Comparison of ENCODE assay signal across 8 cellular contexts in genomic region chr20:5100684-5101347, GRCh38. TPM values are rescaled to one million over a fixed set of nuclear protein-coding genes. Genes with fewer than 3 reads are reported as not detected.
DNase-seq lines count a peak whose midpoint lies in the region; ATAC-seq, FAIRE-seq and TF ChIP-seq lines count a peak whose summit lies in the region.

No MANE protein-coding gene starts in this region.

- CTCF ChIA-PET in activated CD8-positive, alpha-beta memory T cell treated with anti-CD3 and anti-CD28 coated beads, Interleukin-2, amount 10 ng/mL, durations not matched to agents 7 days and 5 days (lab: Charles Lee) = interaction anchor here (0.6 to 8.6 kb wide), 50 partner anchors 9 to 492 kb away, joined by 3 to 109 read pairs (median 4); partner anchors contain the start of genes CDS2, PCNA and SLC23A2
- CTCF ChIA-PET in endothelial cell of umbilical vein (lab: Charles Lee) = interaction anchor here (0.6 to 4.5 kb wide), 59 partner anchors 9 to 496 kb away, joined by 3 to 63 read pairs (median 5); partner anchors contain the start of genes CDS2 and SLC23A2

- H3K27ac Mint-ChIP-seq in activated CD8-positive, alpha-beta memory T cell treated with anti-CD3 and anti-CD28 coated beads, Interleukin-2, amount 10 ng/mL, durations not matched to agents 7 days and 5 days = peak overlapping the region; percentile 62

- H3K4me3 Mint-ChIP-seq in activated CD8-positive, alpha-beta memory T cell treated with anti-CD3 and anti-CD28 coated beads, Interleukin-2, amount 10 ng/mL, durations not matched to agents 7 days and 5 days = no peak overlapping the region

- H3K79me2 ChIP-seq in endothelial cell of umbilical vein (ENCODE audit: control insufficient read depth, insufficient read depth, low read length) = peaks cover 2% of the 10 kb centered on the region

- no peak for TF ChIP-seq POLR2A in endothelial cell of umbilical vein (IDR thresholded peaks at IDR 0.05; ENCODE audit: low read depth, low read length)

- no peaks in the 10 kb centered on the region for H4K20me1 ChIP-seq in endothelial cell of umbilical vein (replicated peaks; ENCODE audit: control insufficient read depth, extremely low read depth, insufficient read depth, low read length)

- peaks cover 10% of the 10 kb centered on the region for H3K4me1 Mint-ChIP-seq in activated CD8-positive, alpha-beta memory T cell treated with anti-CD3 and anti-CD28 coated beads, Interleukin-2, amount 10 ng/mL, durations not matched to agents 7 days and 5 days

- no peak overlapping the region for H3K9ac ChIP-seq in endothelial cell of umbilical vein (replicated peaks; ENCODE audit: extremely low read depth, insufficient read depth, low read length)

- H2AFZ ChIP-seq in endothelial cell of umbilical vein (ENCODE audit: low read depth, low read length) = no peak overlapping the region

- POLR2A ChIA-PET in endothelial cell of umbilical vein (lab: Charles Lee) = no interaction called here

- peak; percentile 73 to 76 for TF ChIP-seq CTCF in endothelial cell of umbilical vein (IDR thresholded peaks at IDR 0.05; ENCODE audit: extremely low read depth in 1 of 2, insufficient read depth in 1 of 2, low read depth in 1 of 2, low read length in 2 of 2)

- H3K9me1 ChIP-seq in endothelial cell of umbilical vein (replicated peaks; ENCODE audit: control insufficient read depth, extremely low read depth, insufficient read depth, low read length) = no peaks in the 10 kb centered on the region

- no TSS peak for BruUV-seq in endothelial cell of umbilical vein (replicated peaks; lab: Mats Ljungman, UMichigan)

- H3K36me3 ChIP-seq in endothelial cell of umbilical vein (ENCODE audit: control insufficient read depth in 2 of 2, extremely low read depth in 1 of 2, insufficient read depth in 2 of 2, low read length in 2 of 2) = peaks cover 9 to 10% of the 10 kb centered on the region in 2 experiments

- H3K27me3 ChIP-seq in endothelial cell of umbilical vein (ENCODE audit: control insufficient read depth in 2 of 2, insufficient read depth in 2 of 2, low read length in 2 of 2) = no peaks in the 10 kb centered on the region

- H3K27ac ChIP-seq in endothelial cell of umbilical vein (ENCODE audit: insufficient read depth, low read depth, low read length) = no peak overlapping the region

- peak; percentile 47 for FAIRE-seq in endothelial cell of umbilical vein (lab: Jason Lieb, UNC)

- peaks cover 48% of the 10 kb centered on the region for H3K36me3 Mint-ChIP-seq in activated CD8-positive, alpha-beta memory T cell treated with anti-CD3 and anti-CD28 coated beads, Interleukin-2, amount 10 ng/mL, durations not matched to agents 7 days and 5 days

- dilution Hi-C loops in endothelial cell of umbilical vein (cut with MboI; ENCODE audit: extremely low pct_ligation_motif_present, low sequenced_read_pairs) = no loop called here

- H3K9me3 ChIP-seq in endothelial cell of umbilical vein (replicated peaks; ENCODE audit: control insufficient read depth, insufficient read depth, low read length) = no peaks in the 10 kb centered on the region

- peak; percentile 41 for ATAC-seq in HG03175 (IDR thresholded peaks at IDR 0.05; ENCODE audit: unreplicated experiment)
- peak; percentile 81 for ATAC-seq in activated CD8-positive, alpha-beta memory T cell treated with anti-CD3 and anti-CD28 coated beads, Interleukin-2, amount 10 ng/mL, durations not matched to agents 7 days and 5 days
- no peak for ATAC-seq in HG02840 (IDR thresholded peaks at IDR 0.05; ENCODE audit: low FRiP score, unreplicated experiment)

- peak; percentile 65 for DNase-seq in Daoy (ENCODE audit: low read depth)
- peak; percentile 37 for DNase-seq in NOMO-1 treated with DMSO at 0.1 percent for 48 hours (lab: John Stamatoyannopoulos, UW; ENCODE audit: unreplicated experiment)
- peak; percentile 78 for DNase-seq in activated CD8-positive, alpha-beta memory T cell treated with anti-CD3 and anti-CD28 coated beads, Interleukin-2, amount 10 ng/mL, durations not matched to agents 7 days and 5 days
- peak; percentile 74 for DNase-seq in endothelial cell of umbilical vein (ENCODE audit: low read depth, low spot score)
- DNase-seq in mucosa of gallbladder (ENCODE audit: low spot score) = peak; percentile 78
- peak; percentile 48 to 57 for DNase-seq in stimulated activated CD8-positive, alpha-beta memory T cell treated with anti-CD3 and anti-CD28 coated beads, Interleukin-7, amount 100 ng/mL, for 4 hours (ENCODE audit: low read depth in 2 of 2)

- intact Hi-C loops in endothelial cell of umbilical vein (cut with micrococcal nuclease) = loop anchor here (1.0 to 5.0 kb wide), 6 partner anchors 45 to 494 kb away; partner anchors contain the start of gene SLC23A2

- H3K4me3 ChIP-seq in endothelial cell of umbilical vein (replicated peaks in 1 of 3; ENCODE audit: insufficient read depth in 1 of 3, low read depth in 1 of 3, low read length in 3 of 3) = no peak overlapping the region

- H3K4me1 ChIP-seq in endothelial cell of umbilical vein (ENCODE audit: control insufficient read depth, extremely low read depth, insufficient read depth, low read length) = no peaks in the 10 kb centered on the region

- H3K27me3 Mint-ChIP-seq in activated CD8-positive, alpha-beta memory T cell treated with anti-CD3 and anti-CD28 coated beads, Interleukin-2, amount 10 ng/mL, durations not matched to agents 7 days and 5 days = no peaks in the 10 kb centered on the region

- no peak overlapping the region for H3K4me2 ChIP-seq in endothelial cell of umbilical vein (ENCODE audit: insufficient read depth, low read length)

- H3K9me3 Mint-ChIP-seq in activated CD8-positive, alpha-beta memory T cell treated with anti-CD3 and anti-CD28 coated beads, Interleukin-2, amount 10 ng/mL, durations not matched to agents 7 days and 5 days (ENCODE audit: low read depth) = no peaks in the 10 kb centered on the region

TF ChIP-seq in endothelial cell of umbilical vein, 7 proteins besides CTCF, POLR2A, EP300 and RAD21:
- TF ChIP-seq GATA2 (IDR thresholded peaks at IDR 0.05; ENCODE audit: insufficient read depth, insufficient read length, low read depth, low read length) (no peak), POLR2AphosphoS5 (IDR thresholded peaks at IDR 0.05; ENCODE audit: insufficient read depth, low read depth, low read length) (no peak), EZH2 (IDR thresholded peaks at IDR 0.05; ENCODE audit: borderline replicate concordance, low read depth, low read length, severe bottlenecking) (no peak), JUN (IDR thresholded peaks at IDR 0.05; ENCODE audit: borderline replicate concordance, insufficient read depth, insufficient read length, low read depth) (no peak), MAX (IDR thresholded peaks at IDR 0.05; ENCODE audit: insufficient read depth, insufficient read length) (no peak)

RNA-seq across cellular contexts. Expression of gene TMEM230, which starts 12.1 kb away (rescaled TPM):
- 87.2 and 87.4 TPM in 2 replicates for total RNA-seq in Daoy (2014; rRNA removed; shearing (Covaris generic))
- total RNA-seq in activated CD8-positive, alpha-beta memory T cell treated with anti-CD3 and anti-CD28 coated beads, Interleukin-2, amount 10 ng/mL, durations not matched to agents 7 days and 5 days = 10 to 100 TPM; 57.0 to 82.4 TPM
- total RNA-seq in endothelial cell of umbilical vein (80.5 and 93.3 TPM in 2 replicates), mucosa of gallbladder (107 TPM)
- polyA plus RNA-seq in endothelial cell of umbilical vein = 139 and 146 TPM in 2 replicates
- 131 and 137 TPM in 2 replicates for polyA plus RNA-seq in endothelial cell of umbilical vein (2011; cell fraction: cytosol; rRNA removed)
- 37.7 and 42.2 TPM in 2 replicates for polyA plus RNA-seq in endothelial cell of umbilical vein (2011; cell fraction: nucleus; rRNA removed)
- 134 and 142 TPM in 2 replicates for polyA plus RNA-seq in endothelial cell of umbilical vein (2012)
- 78.7 and 82.3 TPM in 2 replicates for polyA minus RNA-seq in endothelial cell of umbilical vein
- 17.3 TPM for polyA minus RNA-seq in endothelial cell of umbilical vein (2011; cell fraction: cytosol; rRNA and poly(A)+ RNA removed)
- 19.9 and 20.0 TPM in 2 replicates for polyA minus RNA-seq in endothelial cell of umbilical vein (2011; cell fraction: nucleus; rRNA and poly(A)+ RNA removed)

RNA-seq across cellular contexts. Expression of gene PCNA, which starts 18.9 kb away (rescaled TPM):
- 405 and 436 TPM in 2 replicates for total RNA-seq in Daoy (2014; rRNA removed; shearing (Covaris generic))
- total RNA-seq in activated CD8-positive, alpha-beta memory T cell treated with anti-CD3 and anti-CD28 coated beads, Interleukin-2, amount 10 ng/mL, durations not matched to agents 7 days and 5 days = 100 to 1,000 TPM; 548 to 587 TPM
- 161 and 175 TPM in 2 replicates for total RNA-seq in endothelial cell of umbilical vein
- polyA plus RNA-seq in endothelial cell of umbilical vein = 261 and 295 TPM in 2 replicates
- 260 and 295 TPM in 2 replicates for polyA plus RNA-seq in endothelial cell of umbilical vein (2011; cell fraction: cytosol; rRNA removed)
- 125 and 178 TPM in 2 replicates for polyA plus RNA-seq in endothelial cell of umbilical vein (2011; cell fraction: nucleus; rRNA removed)
- polyA plus RNA-seq in endothelial cell of umbilical vein (2012) = 108 and 212 TPM in 2 replicates
- polyA minus RNA-seq in endothelial cell of umbilical vein = 94.7 and 108 TPM in 2 replicates
- polyA minus RNA-seq in endothelial cell of umbilical vein (2011; cell fraction: cytosol; rRNA and poly(A)+ RNA removed) = 273 TPM
- 36.3 and 38.9 TPM in 2 replicates for polyA minus RNA-seq in endothelial cell of umbilical vein (2011; cell fraction: nucleus; rRNA and poly(A)+ RNA removed)
- total RNA-seq in mucosa of gallbladder = 43.9 TPM

RNA-seq across cellular contexts. Expression of gene CDS2, which starts 26.0 kb away (rescaled TPM):
- total RNA-seq in Daoy (2014; rRNA removed; shearing (Covaris generic)) = 15.0 and 22.3 TPM in 2 replicates
- total RNA-seq in activated CD8-positive, alpha-beta memory T cell treated with anti-CD3 and anti-CD28 coated beads, Interleukin-2, amount 10 ng/mL, durations not matched to agents 7 days and 5 days = 10 to 100 TPM; 62.2 to 63.5 TPM
- total RNA-seq in endothelial cell of umbilical vein (48.1 and 49.0 TPM in 2 replicates), mucosa of gallbladder (53.0 TPM)
- polyA plus RNA-seq in endothelial cell of umbilical vein = 39.5 and 47.0 TPM in 2 replicates
- 22.9 and 24.9 TPM in 2 replicates for polyA plus RNA-seq in endothelial cell of umbilical vein (2011; cell fraction: cytosol; rRNA removed)
- 19.1 and 25.9 TPM in 2 replicates for polyA plus RNA-seq in endothelial cell of umbilical vein (2011; cell fraction: nucleus; rRNA removed)
- 30.0 and 30.7 TPM in 2 replicates for polyA plus RNA-seq in endothelial cell of umbilical vein (2012)
- 122 and 166 TPM in 2 replicates for polyA minus RNA-seq in endothelial cell of umbilical vein
- polyA minus RNA-seq in endothelial cell of umbilical vein (2011; cell fraction: cytosol; rRNA and poly(A)+ RNA removed) = 7.8 TPM
- polyA minus RNA-seq in endothelial cell of umbilical vein (2011; cell fraction: nucleus; rRNA and poly(A)+ RNA removed) = 20.5 and 42.7 TPM in 2 replicates
